8 cellular contexts compared by ENCODE assay signal in genomic region chr1:167629681-167630567, GRCh38. TPM values are rescaled to one million over a fixed set of nuclear protein-coding genes. Genes with fewer than 3 reads are reported as not detected.
DNase-seq lines count a peak whose midpoint lies in the region; ATAC-seq, FAIRE-seq and TF ChIP-seq lines count a peak whose summit lies in the region.

TSS of gene RCSD1 (plus strand) at chr1:167630232. CDS start at chr1:167630424, 192 bp downstream.

- no peaks in the 10 kb centered on the region for H3K9me1 ChIP-seq in endothelial cell of umbilical vein (replicated peaks; ENCODE audit: control insufficient read depth, extremely low read depth, insufficient read depth, low read length)

- CTCF ChIA-PET in endothelial cell of umbilical vein (lab: Charles Lee), result no interaction called here

- H3K4me3 ChIP-seq in GM12875 (ENCODE audit: low read depth, low read length), result peak within 1 kb of the TSS; percentile 88
- H3K4me3 ChIP-seq in endothelial cell of umbilical vein (replicated peaks in 1 of 3; ENCODE audit: insufficient read depth in 1 of 3, low read depth in 1 of 3, low read length in 3 of 3), result peak within 1 kb of the TSS in 1 of 3 experiments; percentile 13

- peak; percentile 88 for DNase-seq in activated CD8-positive, alpha-beta memory T cell treated with anti-CD3 and anti-CD28 coated beads for 24 hours
- DNase-seq in endothelial cell of umbilical vein (ENCODE audit: low read depth, low spot score) (no peak), naive B cell (peak; percentile 72), RKO (ENCODE audit: low spot score) (no peak)

- H3K9me3 ChIP-seq in KOPT-K1 (ENCODE audit: insufficient read depth, low read length, poor library complexity, severe bottlenecking) (peaks cover 2% of the 10 kb centered on the region), endothelial cell of umbilical vein (replicated peaks; ENCODE audit: control insufficient read depth, insufficient read depth, low read length) (no peaks in the 10 kb centered on the region)

- no peaks in the 10 kb centered on the region for H4K20me1 ChIP-seq in endothelial cell of umbilical vein (replicated peaks; ENCODE audit: control insufficient read depth, extremely low read depth, insufficient read depth, low read length)

- FAIRE-seq in endothelial cell of umbilical vein (lab: Jason Lieb, UNC), result no peak

- H3K4me3 Mint-ChIP-seq in naive B cell, result peak within 1 kb of the TSS; percentile 89 to 99 (median 97)

- no TSS peak for BruUV-seq in endothelial cell of umbilical vein (replicated peaks; lab: Mats Ljungman, UMichigan)

- no peak within 1 kb of the TSS for H3K4me2 ChIP-seq in endothelial cell of umbilical vein (ENCODE audit: insufficient read depth, low read length)

- intact Hi-C loops in endothelial cell of umbilical vein (cut with micrococcal nuclease), result no loop called here

- H3K4me1 Mint-ChIP-seq in naive B cell, result peaks cover 73 to 83% (median 78%) of the 10 kb centered on the region in 3 donors

- no peak within 1 kb of the TSS for H3K9ac ChIP-seq in endothelial cell of umbilical vein (replicated peaks; ENCODE audit: extremely low read depth, insufficient read depth, low read length)

- H3K27me3 Mint-ChIP-seq in naive B cell, result no peaks in the 10 kb centered on the region

- ATAC-seq in naive B cell (ENCODE audit: low read depth in 2 of 2) (peak; percentile 43 to 49), HG03039 (IDR thresholded peaks at IDR 0.05; ENCODE audit: unreplicated experiment) (no peak)

- dilution Hi-C loops in endothelial cell of umbilical vein (cut with MboI; ENCODE audit: extremely low pct_ligation_motif_present, low sequenced_read_pairs), result no loop called here

- POLR2A ChIA-PET in endothelial cell of umbilical vein (lab: Charles Lee), result no interaction called here

- H3K9me3 Mint-ChIP-seq in naive B cell, result peaks cover 0 to 4% (median 0%) of the 10 kb centered on the region in 7 donors

- peaks cover 13 to 25% of the 10 kb centered on the region in 2 donors for H3K36me3 Mint-ChIP-seq in naive B cell

- peak within 1 kb of the TSS; percentile 95 to 100 (median 98) for H3K27ac Mint-ChIP-seq in naive B cell

- H3K27ac ChIP-seq in KOPT-K1 (ENCODE audit: low read depth, low read length, poor library complexity, severe bottlenecking) (peak within 1 kb of the TSS; percentile 100), endothelial cell of umbilical vein (ENCODE audit: insufficient read depth, low read depth, low read length) (no peak within 1 kb of the TSS), temporal lobe (ENCODE audit: low read depth, low read length) (peak within 1 kb of the TSS; percentile 56)

- H2AFZ ChIP-seq in endothelial cell of umbilical vein (ENCODE audit: low read depth, low read length), result no peak within 1 kb of the TSS

- H3K79me2 ChIP-seq in endothelial cell of umbilical vein (ENCODE audit: control insufficient read depth, insufficient read depth, low read length), result no peaks in the 10 kb centered on the region

- no peak for TF ChIP-seq POLR2A in endothelial cell of umbilical vein (IDR thresholded peaks at IDR 0.05; ENCODE audit: low read depth, low read length)

- no peaks in the 10 kb centered on the region for H3K4me1 ChIP-seq in endothelial cell of umbilical vein (ENCODE audit: control insufficient read depth, extremely low read depth, insufficient read depth, low read length)

- peaks cover 32 to 37% of the 10 kb centered on the region in 2 experiments for H3K27me3 ChIP-seq in endothelial cell of umbilical vein (ENCODE audit: control insufficient read depth in 2 of 2, insufficient read depth in 2 of 2, low read length in 2 of 2)

- TF ChIP-seq CTCF in GM12875 (IDR thresholded peaks at IDR 0.05; ENCODE audit: borderline replicate concordance, insufficient read depth, low read depth, low read length) (no peak), endothelial cell of umbilical vein (IDR thresholded peaks at IDR 0.05; ENCODE audit: extremely low read depth in 1 of 2, insufficient read depth in 1 of 2, low read depth in 1 of 2, low read length in 2 of 2) (no peak)

- H3K36me3 ChIP-seq in KOPT-K1 (ENCODE audit: insufficient read depth, low read length) (peaks cover 21% of the 10 kb centered on the region), endothelial cell of umbilical vein (ENCODE audit: control insufficient read depth in 2 of 2, extremely low read depth in 1 of 2, insufficient read depth in 2 of 2, low read length in 2 of 2) (no peaks in the 10 kb centered on the region)

TF ChIP-seq in endothelial cell of umbilical vein, 7 proteins besides CTCF, POLR2A, EP300 and RAD21:
- TF ChIP-seq JUN (IDR thresholded peaks at IDR 0.05; ENCODE audit: borderline replicate concordance, insufficient read depth, insufficient read length, low read depth) (no peak), EZH2 (IDR thresholded peaks at IDR 0.05; ENCODE audit: borderline replicate concordance, low read depth, low read length, severe bottlenecking) (peak; percentile 81)
TF ChIP-seq in endothelial cell of umbilical vein: peak in this region for 1.

RNA-seq across cellular contexts. Expression of gene RCSD1, which starts in this region (rescaled TPM):
- total RNA-seq in endothelial cell of umbilical vein, result 0.28 and 1.00 TPM in 2 replicates
- polyA plus RNA-seq in endothelial cell of umbilical vein, result 0.08 and 0.13 TPM in 2 replicates
- polyA plus RNA-seq in endothelial cell of umbilical vein (2011; cell fraction: cytosol; rRNA removed), result 0.09 and 0.13 TPM in 2 replicates
- polyA plus RNA-seq in endothelial cell of umbilical vein (2011; cell fraction: nucleus; rRNA removed), result 0.08 TPM in 1 of 2 replicates, not detected in the other
- polyA plus RNA-seq in endothelial cell of umbilical vein (2012), result 0.07 and 0.08 TPM in 2 replicates
- polyA minus RNA-seq in endothelial cell of umbilical vein, result 0.91 and 1.3 TPM in 2 replicates
- polyA minus RNA-seq in endothelial cell of umbilical vein (2011; cell fraction: cytosol; rRNA and poly(A)+ RNA removed), result not detected
- polyA minus RNA-seq in endothelial cell of umbilical vein (2011; cell fraction: nucleus; rRNA and poly(A)+ RNA removed), result 0.14 TPM in 1 of 2 replicates, not detected in the other
- 100 to 1,000 TPM; 273 to 418 (median 333) TPM for polyA plus RNA-seq in naive B cell (ENCODE audit: low read depth in 6 of 6)
- 3.9 TPM for total RNA-seq in temporal lobe

Comparison
In these comparisons a context has a peak if more than half of its experiments do, and no peak if none do; other contexts are left out.
1. RNA of gene RCSD1 (polyA plus RNA-seq): 273 to 418 TPM in naive B cell; 0.07 to 0.13 TPM in endothelial cell of umbilical vein; every median in the first group is over 100 times any median in the second.
2. DNase-seq: peak in activated CD8-positive, alpha-beta memory T cell treated with anti-CD3 and anti-CD28 coated beads for 24 hours (single experiment) and naive B cell (single experiment); none in endothelial cell of umbilical vein (single experiment) and RKO (single experiment).